13 cellular contexts compared by ENCODE assay signal in the genomic region with DNA sequence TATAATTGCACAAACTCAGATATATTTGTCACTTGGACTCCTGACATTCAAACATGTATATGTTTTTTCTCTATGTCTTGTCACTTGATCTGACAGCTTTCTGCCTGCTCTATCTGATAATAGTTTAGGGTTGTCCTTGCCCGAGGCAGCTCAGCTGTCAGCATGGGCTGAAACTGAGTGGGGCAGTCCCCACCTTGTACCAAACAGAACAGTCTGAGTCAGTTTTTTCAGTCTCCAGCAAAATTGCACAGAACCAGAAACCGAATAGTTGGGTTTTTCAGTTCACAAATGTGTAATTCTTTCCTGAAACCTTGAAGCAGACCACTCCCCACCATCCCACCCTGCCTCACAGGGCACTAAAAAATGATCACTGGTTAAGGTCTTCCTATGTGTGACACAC. TPM values are rescaled to one million over a fixed set of nuclear protein-coding genes. Genes with fewer than 3 reads are reported as not detected.
A peak's percentile ranks its signal among the peaks of the same experiment; 100 is the strongest.
DNase-seq lines count a peak whose midpoint lies in the region; ATAC-seq and TF ChIP-seq lines count a peak whose summit lies in the region.
"Had no signal": no experiment of that assay in that cellular context is flagged by ENCODE, and none has a peak within 500 bp of the region (broad histone marks: within the 10 kb centered on the region; RNA-seq: fewer than 3 reads in every experiment).

No MANE protein-coding gene starts in this region.

- intact Hi-C loops in MCF 10A (cut with micrococcal nuclease) = no loop called here

- peak; percentile 98 for ATAC-seq in GM21528 (IDR thresholded peaks at IDR 0.05; ENCODE audit: low FRiP score, unreplicated experiment)
- ATAC-seq in HG03378 (IDR thresholded peaks at IDR 0.05; ENCODE audit: unreplicated experiment) = peak; percentile 99
- ATAC-seq: T-cell had no signal

- BruUV-seq in MCF 10A (replicated peaks; lab: Mats Ljungman, UMichigan) = no TSS peak

- in situ Hi-C loops in brain microvascular endothelial cell (cut with HindIII; ENCODE audit: low pct_ligation_motif_present, low sequenced_read_pairs) = loop anchor here (25.0 kb wide), 1 partner anchor 125 kb away; no protein-coding TSS in a partner anchor

- H3K27me3 Mint-ChIP-seq in MCF 10A (ENCODE audit: insufficient read depth, unreplicated experiment) = peaks cover 86% of the 10 kb centered on the region

- H3K27ac Mint-ChIP-seq in MCF 10A (ENCODE audit: low read depth, unreplicated experiment) = no peak overlapping the region
- H3K27ac Mint-ChIP-seq: T-cell had no signal

- POLR2A ChIA-PET in MCF 10A (lab: Yijun Ruan, JAX) = interaction anchor here (0.6 kb wide), 1 partner anchor 337 kb away, joined by 3 read pairs; no protein-coding TSS in a partner anchor

- no peaks in the 10 kb centered on the region for H3K36me3 ChIP-seq in brain microvascular endothelial cell (replicated peaks)

- H3K4me3 Mint-ChIP-seq in MCF 10A (ENCODE audit: unreplicated experiment) = no peak overlapping the region
- H3K4me3 Mint-ChIP-seq: T-cell had no signal

- H3K4me3 ChIP-seq in brain microvascular endothelial cell (ENCODE audit: low read depth, low read length) = no peak overlapping the region

- H3K4me1 Mint-ChIP-seq in MCF 10A (ENCODE audit: insufficient read depth, unreplicated experiment) = no peaks in the 10 kb centered on the region

- H3K27me3 ChIP-seq in brain microvascular endothelial cell (replicated peaks) = peaks cover 73% of the 10 kb centered on the region

- DNase-seq in DMS 273 (lab: John Stamatoyannopoulos, UW; ENCODE audit: unreplicated experiment) = peak; percentile 9
- no peak for DNase-seq in DMS 273 treated with DMSO at 0.1 percent for 48 hours (lab: John Stamatoyannopoulos, UW)
- DNase-seq in stimulated activated CD4-positive, alpha-beta T cell treated with anti-CD3 and anti-CD28 coated beads, Interleukin-15, amount 100 ng/mL, for 48 hours (ENCODE audit: low read depth in 2 of 2) = peak; percentile 45 to 57
- no peak for DNase-seq in brain microvascular endothelial cell
- DNase-seq in glomerular visceral epithelial cell (ENCODE audit: extremely low spot score) = no peak
- DNase-seq in MCF 10A (ENCODE audit: unreplicated experiment) = no peak
- DNase-seq: head of caudate nucleus, NCI-H1105, T-cell had no signal

- H3K27ac ChIP-seq in brain microvascular endothelial cell = no peak overlapping the region
- H3K27ac ChIP-seq: 22Rv1 had no signal

- no peaks in the 10 kb centered on the region for H3K36me3 Mint-ChIP-seq in MCF 10A (ENCODE audit: insufficient read depth, unreplicated experiment)
- H3K36me3 Mint-ChIP-seq: T-cell had no signal

- TF ChIP-seq CTCF in brain microvascular endothelial cell (IDR thresholded peaks at IDR 0.05; ENCODE audit: low read depth, low read length, missing control alignments) (no peak), MCF 10A (IDR thresholded peaks at IDR 0.05; ENCODE audit: unreplicated experiment) (no peak)

- CTCF ChIA-PET in MCF 10A (lab: Yijun Ruan, JAX) = interaction anchor here (0.6 to 4.9 kb wide), 6 partner anchors 20 to 414 kb away, joined by 3 to 35 read pairs (median 6); no protein-coding TSS in a partner anchor

- H3K9me3 Mint-ChIP-seq in MCF 10A (ENCODE audit: unreplicated experiment) = no peaks in the 10 kb centered on the region
- H3K9me3 Mint-ChIP-seq: T-cell had no signal

RNA-seq across cellular contexts. Expression of a gene that starts 9.5 kb away (rescaled TPM):
- not detected in 2 replicates for total RNA-seq in MCF 10A (2022)
- total RNA-seq: astrocyte, T-cell had no signal

RNA-seq across cellular contexts. Expression of a gene that starts 41.7 kb away (rescaled TPM):
- total RNA-seq in MCF 10A (2022) = 45.9 and 50.5 TPM in 2 replicates

Comparison
In these comparisons a context has a peak if more than half of its experiments do, and no peak if none do; other contexts are left out.
1. DNase-seq: peak in DMS 273 (single experiment) and stimulated activated CD4-positive, alpha-beta T cell treated with anti-CD3 and anti-CD28 coated beads, Interleukin-15, amount 100 ng/mL, for 48 hours (2 of 2); none in DMS 273 treated with DMSO at 0.1 percent for 48 hours (single experiment), brain microvascular endothelial cell (single experiment), glomerular visceral epithelial cell (single experiment) and MCF 10A (single experiment).